In the genomic region with DNA sequence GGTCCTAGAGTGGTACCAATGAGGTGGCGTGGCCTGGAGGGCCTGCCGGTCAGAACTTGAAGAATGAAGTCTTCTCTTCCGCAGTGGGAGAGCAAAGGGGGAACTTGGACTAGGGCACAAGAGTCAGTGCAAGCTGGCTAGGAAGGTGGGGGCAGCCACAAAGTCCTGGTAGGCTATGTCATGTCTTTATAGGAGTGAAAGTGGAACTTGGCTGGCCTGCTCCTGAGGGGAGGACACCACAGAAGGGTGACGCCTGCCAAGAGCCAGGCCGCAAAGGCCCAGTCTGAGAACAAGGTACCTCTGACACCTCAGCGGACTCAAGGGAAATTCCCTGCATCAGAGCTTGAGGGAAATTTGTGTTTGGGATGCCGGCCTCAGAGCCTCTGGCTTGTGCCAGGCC, we compare ENCODE assay signal across 20 cellular contexts. TPM values are rescaled to one million over a fixed set of nuclear protein-coding genes. Genes with fewer than 3 reads are reported as not detected.
DNase-seq lines count a peak whose midpoint lies in the region; ATAC-seq, FAIRE-seq and TF ChIP-seq lines count a peak whose summit lies in the region.
"Had no signal": no experiment of that assay in that cellular context is flagged by ENCODE, and none has a peak within 500 bp of the region (broad histone marks: within the 10 kb centered on the region; RNA-seq: fewer than 3 reads in every experiment).

No MANE protein-coding gene starts in this region.

- POLR2A ChIA-PET in CD4-positive, alpha-beta T cell (lab: Charles Lee): no interaction called here

- FAIRE-seq in RCC 7860 (lab: Jason Lieb, UNC): no peak
- FAIRE-seq: endometrium, G401.6, keratinocyte had no signal

- TF ChIP-seq CTCF in CD4-positive, alpha-beta T cell (IDR thresholded peaks at IDR 0.05): no peak
- TF ChIP-seq CTCF in heart left ventricle (IDR thresholded peaks at IDR 0.05): no peak

- WGBS in heart left ventricle, 4 donors: 79 to 90% (median 83%) methylated on average over 6 to 7 of the region's 7 CpGs

- TF ChIP-seq POLR2A in heart left ventricle (IDR thresholded peaks at IDR 0.05): no peak

- intact Hi-C loops in CD4-positive, alpha-beta T cell (cut with DNase I, micrococcal nuclease): no loop called here
- intact Hi-C loops in heart left ventricle (cut with DNase I): loop anchor here in 1 of 10 donors (5.0 kb wide), 1 partner anchor 34 kb away; a partner anchor contains a TSS

- no peak overlapping the region for H3K27ac Mint-ChIP-seq in CD4-positive, alpha-beta T cell
- H3K27ac Mint-ChIP-seq in natural killer cell treated with Interleukin-12 subunit alpha and Interleukin-12 subunit beta and Interleukin-15 and Interleukin-18, amount 100 ng/mL, for 72 hours: no peak overlapping the region
- H3K27ac Mint-ChIP-seq: activated CD4-positive, alpha-beta T cell treated with anti-CD3 and anti-CD28 coated beads for 36 hours; activated naive CD8-positive, alpha-beta T cell had no signal

- no peak overlapping the region for H3K4me3 ChIP-seq in heart left ventricle
- H3K4me3 ChIP-seq in H7 (ENCODE audit: insufficient read depth, low read depth, low read length): no peak overlapping the region
- H3K4me3 ChIP-seq: Peyer's patch had no signal

- no peaks in the 10 kb centered on the region for H3K9me3 Mint-ChIP-seq in CD4-positive, alpha-beta T cell
- no peaks in the 10 kb centered on the region for H3K9me3 Mint-ChIP-seq in natural killer cell treated with Interleukin-12 subunit alpha and Interleukin-12 subunit beta and Interleukin-15 and Interleukin-18, amount 100 ng/mL, for 72 hours
- H3K9me3 Mint-ChIP-seq: central memory CD8-positive, alpha-beta T cell had no signal

- no peak overlapping the region for H3K27ac ChIP-seq in CD4-positive, alpha-beta T cell (ENCODE audit: low read depth, low read length)
- peak overlapping the region in 5 of 12 donors; percentile 23 to 58 (median 44) for H3K27ac ChIP-seq in heart left ventricle
- H3K27ac ChIP-seq: Peyer's patch had no signal

- H3K36me3 Mint-ChIP-seq in CD4-positive, alpha-beta T cell (ENCODE audit: low read depth): no peaks in the 10 kb centered on the region
- no peaks in the 10 kb centered on the region for H3K36me3 Mint-ChIP-seq in natural killer cell treated with Interleukin-12 subunit alpha and Interleukin-12 subunit beta and Interleukin-15 and Interleukin-18, amount 100 ng/mL, for 72 hours
- H3K36me3 Mint-ChIP-seq: activated naive CD8-positive, alpha-beta T cell had no signal

- no peak for DNase-seq in CD4-positive, alpha-beta T cell
- DNase-seq in RCC 7860 (ENCODE audit: low spot score) (peak; percentile 55), heart left ventricle (peak; percentile 27 to 73 (median 62)), amniotic stem cell (lab: John Stamatoyannopoulos, UW) (no peak), COLO829 (ENCODE audit: low spot score) (no peak), NCI-H128 (lab: John Stamatoyannopoulos, UW; ENCODE audit: unreplicated experiment) (no peak), H7 (no peak)
- no peak for DNase-seq in natural killer cell treated with Interleukin-12 subunit alpha and Interleukin-12 subunit beta and Interleukin-15 and Interleukin-18, amount 100 ng/mL, for 72 hours (ENCODE audit: low spot score)
- DNase-seq: activated CD4-positive, alpha-beta T cell treated with anti-CD3 and anti-CD28 coated beads for 36 hours; COR-L47; NCI-H146; NCI-H510A treated with DMSO at 0.1 percent for 48 hours; Peyer's patch; stimulated activated CD4-positive, alpha-beta T cell treated with anti-CD3 and anti-CD28 coated beads, Interleukin-4, amount 100 ng/mL, for 4 hours; T-helper 2 cell had no signal

- no peaks in the 10 kb centered on the region for H3K4me1 Mint-ChIP-seq in CD4-positive, alpha-beta T cell (ENCODE audit: low read depth)
- peaks cover 0 to 2% of the 10 kb centered on the region in 2 donors for H3K4me1 Mint-ChIP-seq in natural killer cell treated with Interleukin-12 subunit alpha and Interleukin-12 subunit beta and Interleukin-15 and Interleukin-18, amount 100 ng/mL, for 72 hours (ENCODE audit: low read depth in 2 of 2)
- H3K4me1 Mint-ChIP-seq: central memory CD8-positive, alpha-beta T cell had no signal

- no peaks in the 10 kb centered on the region for H3K9me3 ChIP-seq in CD4-positive, alpha-beta T cell (ENCODE audit: control insufficient read depth, low read length)
- no peaks in the 10 kb centered on the region for H3K9me3 ChIP-seq in heart left ventricle
- H3K9me3 ChIP-seq: Peyer's patch had no signal

- peak; percentile 24 for ATAC-seq in CD4-positive, alpha-beta T cell (ENCODE audit: poor library complexity)
- peak; percentile 62 to 88 (median 80) for ATAC-seq in heart left ventricle
- ATAC-seq in natural killer cell treated with Interleukin-12 subunit alpha and Interleukin-12 subunit beta and Interleukin-15 and Interleukin-18, amount 100 ng/mL, for 72 hours: peak; percentile 27 to 43
- ATAC-seq: activated CD4-positive, alpha-beta T cell treated with anti-CD3 and anti-CD28 coated beads for 36 hours had no signal

- no peaks in the 10 kb centered on the region for H3K27me3 Mint-ChIP-seq in CD4-positive, alpha-beta T cell
- peaks cover 0 to 9% of the 10 kb centered on the region in 2 donors for H3K27me3 Mint-ChIP-seq in natural killer cell treated with Interleukin-12 subunit alpha and Interleukin-12 subunit beta and Interleukin-15 and Interleukin-18, amount 100 ng/mL, for 72 hours
- H3K27me3 Mint-ChIP-seq: activated naive CD8-positive, alpha-beta T cell; central memory CD8-positive, alpha-beta T cell had no signal

- peaks cover 0 to 19% (median 8%) of the 10 kb centered on the region in 12 donors for H3K4me1 ChIP-seq in heart left ventricle

- no peaks in the 10 kb centered on the region for H3K27me3 ChIP-seq in CD4-positive, alpha-beta T cell (ENCODE audit: control insufficient read depth, insufficient read depth, low read length)
- H3K27me3 ChIP-seq in heart left ventricle (no peaks in the 10 kb centered on the region), H7 (ENCODE audit: control insufficient read depth, insufficient read depth, low read length) (no peaks in the 10 kb centered on the region)
- H3K27me3 ChIP-seq: Peyer's patch had no signal

- CTCF ChIA-PET in CD4-positive, alpha-beta T cell (lab: Charles Lee): no interaction called here

- H3K36me3 ChIP-seq in heart left ventricle (no peaks in the 10 kb centered on the region), H7 (replicated peaks; ENCODE audit: control insufficient read depth, insufficient read depth, low read length) (no peaks in the 10 kb centered on the region)
- H3K36me3 ChIP-seq: Peyer's patch had no signal

- H3K4me3 Mint-ChIP-seq in CD4-positive, alpha-beta T cell: no peak overlapping the region
- no peak overlapping the region for H3K4me3 Mint-ChIP-seq in natural killer cell treated with Interleukin-12 subunit alpha and Interleukin-12 subunit beta and Interleukin-15 and Interleukin-18, amount 100 ng/mL, for 72 hours
- H3K4me3 Mint-ChIP-seq: activated CD4-positive, alpha-beta T cell treated with anti-CD3 and anti-CD28 coated beads for 36 hours; activated naive CD8-positive, alpha-beta T cell; central memory CD8-positive, alpha-beta T cell had no signal

RNA-seq across cellular contexts. Expression of a gene that starts 32.2 kb away (rescaled TPM):
- under 1 TPM; 0.36 to 0.39 TPM for total RNA-seq in CD4-positive, alpha-beta T cell
- total RNA-seq in heart left ventricle: 100 to 1,000 TPM; 275 to 487 (median 451) TPM
- polyA plus RNA-seq in heart left ventricle: 100 to 1,000 TPM in 1 of 2 donors, 10 to 100 TPM in 1; 98.6 to 175 TPM
- total RNA-seq in natural killer cell treated with Interleukin-12 subunit alpha and Interleukin-12 subunit beta and Interleukin-15 and Interleukin-18, amount 100 ng/mL, for 72 hours: 10 to 100 TPM; 30.1 to 76.8 TPM
- total RNA-seq in H7 (2014; rRNA removed; shearing (Covaris generic)): 7.1 and 7.6 TPM in 2 replicates

Comparison
In these comparisons a context has a peak if more than half of its experiments do, and no peak if none do; other contexts are left out.
1. ATAC-seq: peak in every context shown above with its lines; median percentile 80 in heart left ventricle; 35 in natural killer cell treated with Interleukin-12 subunit alpha and Interleukin-12 subunit beta and Interleukin-15 and Interleukin-18, amount 100 ng/mL, for 72 hours; 24 in CD4-positive, alpha-beta T cell.
2. DNase-seq: peak in RCC 7860 (single experiment) and heart left ventricle (5 of 5); none in CD4-positive, alpha-beta T cell (0 of 10), natural killer cell treated with Interleukin-12 subunit alpha and Interleukin-12 subunit beta and Interleukin-15 and Interleukin-18, amount 100 ng/mL, for 72 hours (single experiment), amniotic stem cell (single experiment), COLO829 (single experiment), NCI-H128 (single experiment) and H7 (single experiment).